Comparison of ENCODE assay signal across 1 cellular context in genomic region chr17:42484304-42484703, GRCh38.
TF ChIP-seq lines count a peak whose summit lies in the region.

No MANE protein-coding gene starts in this region.

TF ChIP-seq in GM12878, 131 proteins besides CTCF, POLR2A, EP300 and RAD21 (continued from another document and continues in another):
- no peak for TF ChIP-seq USF1 (IDR thresholded peaks at IDR 0.05; ENCODE audit: borderline replicate concordance, extremely low read length, insufficient read depth, low read depth, low read length)
- no peak for TF ChIP-seq TARDBP (IDR thresholded peaks at IDR 0.05; ENCODE audit: borderline replicate concordance)
- no peak for TF ChIP-seq SUZ12 (IDR thresholded peaks at IDR 0.05; ENCODE audit: unreplicated experiment)
- TF ChIP-seq STAT1 (conservative IDR thresholded peaks at IDR 0.05): no peak
- peak; percentile 53; the same call in 1 of the 2 replicates for TF ChIP-seq ZBED1 (IDR thresholded peaks at IDR 0.05; ENCODE audit: borderline replicate concordance)
- no peak for TF ChIP-seq E4F1 (IDR thresholded peaks at IDR 0.05; ENCODE audit: borderline replicate concordance, partially characterized antibody)
- TF ChIP-seq KAT2A (conservative IDR thresholded peaks at IDR 0.05; ENCODE audit: control insufficient read depth, low read depth, low read length): no peak
- TF ChIP-seq BCLAF1 (IDR thresholded peaks at IDR 0.05): no peak
- no peak for TF ChIP-seq HDAC2 (IDR thresholded peaks at IDR 0.05)
- TF ChIP-seq SP1 (IDR thresholded peaks at IDR 0.05; ENCODE audit: low read depth, low read length): no peak
- peak; percentile 97 for TF ChIP-seq SMAD1 (IDR thresholded peaks at IDR 0.05; ENCODE audit: low read depth, partially characterized antibody)
- no peak for TF ChIP-seq ZNF217 (IDR thresholded peaks at IDR 0.05)
- peak; percentile 88 for TF ChIP-seq SKIL (IDR thresholded peaks at IDR 0.05; ENCODE audit: low read depth, poor library complexity, severe bottlenecking)
- no peak for TF ChIP-seq TAF1 (IDR thresholded peaks at IDR 0.05; ENCODE audit: borderline replicate concordance, low read depth, low read length)
- TF ChIP-seq ZSCAN29 (IDR thresholded peaks at IDR 0.05): no peak
- no peak for TF ChIP-seq PBX3 (IDR thresholded peaks at IDR 0.05; ENCODE audit: insufficient replicate concordance, low read depth, low read length)
- TF ChIP-seq RAD51 (IDR thresholded peaks at IDR 0.05): peak; percentile 60
- TF ChIP-seq BHLHE40 (IDR thresholded peaks at IDR 0.05; ENCODE audit: borderline replicate concordance in 1 of 2, low read depth in 2 of 2, low read length in 1 of 2): peak; percentile 77 to 92; a peak in 3 of 4 replicates
- TF ChIP-seq PKNOX1 (IDR thresholded peaks at IDR 0.05): no peak
- TF ChIP-seq ATF3 (IDR thresholded peaks at IDR 0.05; ENCODE audit: borderline replicate concordance, extremely low read depth, low read depth, low read length): no peak
- peak; percentile 91 for TF ChIP-seq MTA2 (IDR thresholded peaks at IDR 0.05; ENCODE audit: low read depth)
- peak; percentile 99 for TF ChIP-seq RUNX3 (IDR thresholded peaks at IDR 0.05; ENCODE audit: low read length)
- TF ChIP-seq JUND (IDR thresholded peaks at IDR 0.05; ENCODE audit: low read depth, low read length): no peak
- TF ChIP-seq LARP7 (IDR thresholded peaks at IDR 0.05): no peak
- no peak for TF ChIP-seq CBX3 (IDR thresholded peaks at IDR 0.05; ENCODE audit: borderline replicate concordance, low read depth)
- peak; percentile 78 for TF ChIP-seq EED (IDR thresholded peaks at IDR 0.05; ENCODE audit: low read depth)
- TF ChIP-seq ZNF24 (IDR thresholded peaks at IDR 0.05): no peak
- TF ChIP-seq MLLT1 (IDR thresholded peaks at IDR 0.05): peak; percentile 98
- peak; percentile 83 for TF ChIP-seq BCL11A (IDR thresholded peaks at IDR 0.05; ENCODE audit: low read depth, low read length)
- no peak for TF ChIP-seq CUX1 (IDR thresholded peaks at IDR 0.05; ENCODE audit: insufficient replicate concordance, low read depth, low read length)
- no peak for TF ChIP-seq MTA3 (IDR thresholded peaks at IDR 0.05; ENCODE audit: borderline replicate concordance, low read length)
- TF ChIP-seq ZNF207 (IDR thresholded peaks at IDR 0.05; ENCODE audit: borderline replicate concordance): no peak
- TF ChIP-seq EZH2 (IDR thresholded peaks at IDR 0.05; ENCODE audit: borderline replicate concordance, control insufficient read depth, low read depth, low read length): no peak
- TF ChIP-seq SMC3 (IDR thresholded peaks at IDR 0.05; ENCODE audit: borderline replicate concordance, low read length): no peak
- peak; percentile 89 for TF ChIP-seq NR2F1 (conservative IDR thresholded peaks at IDR 0.05)
- no peak for TF ChIP-seq MAX (IDR thresholded peaks at IDR 0.05; ENCODE audit: low read depth, low read length)
